8 cellular contexts compared by ENCODE assay signal in the genomic region with DNA sequence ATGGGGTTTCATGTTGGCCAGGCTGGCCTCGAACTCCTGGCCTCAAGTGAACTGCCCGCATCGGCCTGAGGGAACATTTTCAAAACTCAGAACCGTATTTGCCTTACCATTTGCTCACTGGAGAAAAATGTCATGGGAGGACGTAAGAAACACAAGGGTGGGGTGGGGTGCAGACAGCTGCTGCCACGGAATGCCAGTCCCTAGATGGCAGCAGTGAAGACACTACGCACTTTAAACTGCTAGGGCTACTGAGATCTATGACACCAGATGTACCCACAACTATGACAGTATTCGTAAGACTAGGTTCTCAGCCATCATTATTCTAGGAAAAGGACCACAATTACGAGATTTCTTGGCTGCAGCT. TPM values are rescaled to one million over a fixed set of nuclear protein-coding genes. Genes with fewer than 3 reads are reported as not detected.
DNase-seq lines count a peak whose midpoint lies in the region; ATAC-seq and TF ChIP-seq lines count a peak whose summit lies in the region.
"Not testable (repeated sequence)": the region's sequence is repeated elsewhere in the genome, so short reads cannot be mapped to it uniquely, and the experiment has no call there.

No MANE protein-coding gene starts in this region.

- CTCF ChIA-PET in Calu3 (lab: Charles Lee) = interaction anchor here (0.6 kb wide), 1 partner anchor 964 kb away, joined by 4 read pairs; no protein-coding TSS in a partner anchor
- CTCF ChIA-PET in naive thymus-derived CD4-positive, alpha-beta T cell (lab: Charles Lee) = not testable (repeated sequence)

- H3K27me3 Mint-ChIP-seq in Calu3 (ENCODE audit: unreplicated experiment); naive thymus-derived CD4-positive, alpha-beta T cell: not testable (repeated sequence)

- H3K36me3 ChIP-seq in naive thymus-derived CD4-positive, alpha-beta T cell (ENCODE audit: control insufficient read depth in 2 of 3, insufficient read depth in 3 of 3, low read length in 3 of 3) = peaks cover 3 to 51% (median 10%) of the 10 kb centered on the region in 3 experiments

- peak overlapping the region; percentile 93 for H3K4me3 Mint-ChIP-seq in Calu3 (ENCODE audit: low read depth, unreplicated experiment)
- peak overlapping the region; percentile 90 to 100 (median 99) for H3K4me3 Mint-ChIP-seq in naive thymus-derived CD4-positive, alpha-beta T cell

- not testable (repeated sequence) for H3K27me3 ChIP-seq in naive thymus-derived CD4-positive, alpha-beta T cell (ENCODE audit: control insufficient read depth in 2 of 2, insufficient read depth in 2 of 2, low read length in 2 of 2)

- H3K4me1 ChIP-seq in naive thymus-derived CD4-positive, alpha-beta T cell (ENCODE audit: control insufficient read depth in 2 of 2, insufficient read depth in 2 of 2, low read length in 2 of 2) = peaks cover 15 to 16% of the 10 kb centered on the region in 2 donors

- H3K4me3 ChIP-seq in LNCaP clone FGC (ENCODE audit: low read depth, low read length) (peak overlapping the region; percentile 84), fibroblast of pulmonary artery (replicated peaks; ENCODE audit: low read depth, low read length) (peak overlapping the region; percentile 88)
- H3K4me3 ChIP-seq in naive thymus-derived CD4-positive, alpha-beta T cell (ENCODE audit: low read length) = peak overlapping the region; percentile 90

- peak overlapping the region; percentile 98 for H3K27ac ChIP-seq in naive thymus-derived CD4-positive, alpha-beta T cell (ENCODE audit: low read depth, low read length)

- TF ChIP-seq CTCF in Calu3 (IDR thresholded peaks at IDR 0.05; ENCODE audit: unreplicated experiment) = not testable (repeated sequence)
- TF ChIP-seq CTCF in LNCaP clone FGC (IDR thresholded peaks at IDR 0.05; ENCODE audit: control insufficient read depth, extremely low read depth, insufficient read depth) = peak; percentile 51
- peak; percentile 31 for TF ChIP-seq CTCF in fibroblast of pulmonary artery (IDR thresholded peaks at IDR 0.05; ENCODE audit: low read length, missing control alignments)

- H3K27ac Mint-ChIP-seq in Calu3 (ENCODE audit: unreplicated experiment) = peak overlapping the region; percentile 98
- peak overlapping the region; percentile 96 to 100 (median 99) for H3K27ac Mint-ChIP-seq in naive thymus-derived CD4-positive, alpha-beta T cell

- DNase-seq in Calu3 = peak; percentile 48
- DNase-seq in LNCaP clone FGC (ENCODE audit: low read depth) = peak; percentile 48
- DNase-seq in SK-MEL-5 (ENCODE audit: low read depth, low spot score) = peak; percentile 77
- DNase-seq in activated effector memory CD4-positive, alpha-beta T cell treated with anti-CD3 and anti-CD28 coated beads, Interleukin-2, amount 50 U/mL, for 16 hours = peak; percentile 83
- peak; percentile 83 for DNase-seq in fibroblast of pulmonary artery (ENCODE audit: low read depth)
- peak in 8 of 9 donors; percentile 14 to 80 (median 75) for DNase-seq in naive thymus-derived CD4-positive, alpha-beta T cell
- peak; percentile 11 to 14 for DNase-seq in stimulated activated CD8-positive, alpha-beta memory T cell treated with anti-CD3 and anti-CD28 coated beads, Interleukin-7, amount 100 ng/mL, for 1 hour (ENCODE audit: low read depth in 2 of 2)

- ATAC-seq in GM21717 (IDR thresholded peaks at IDR 0.05; ENCODE audit: unreplicated experiment) = peak; percentile 38
- peak; percentile 68 for ATAC-seq in naive thymus-derived CD4-positive, alpha-beta T cell

- H3K36me3 Mint-ChIP-seq in Calu3 (ENCODE audit: insufficient read depth, unreplicated experiment) = peaks cover 46% of the 10 kb centered on the region
- peaks cover 4 to 18% (median 17%) of the 10 kb centered on the region in 5 donors for H3K36me3 Mint-ChIP-seq in naive thymus-derived CD4-positive, alpha-beta T cell

- in situ Hi-C loops in SK-MEL-5 (cut with HindIII; ENCODE audit: low pct_unique_long_range_greater_than_20kb, low sequenced_read_pairs) = not testable (repeated sequence)

- TSS peak; percentile 51 for BruUV-seq in Calu3 (replicated peaks; lab: Mats Ljungman, UMichigan)

- H3K9me3 Mint-ChIP-seq in Calu3 (ENCODE audit: low read depth, unreplicated experiment); naive thymus-derived CD4-positive, alpha-beta T cell: not testable (repeated sequence)

- intact Hi-C loops in Calu3 (cut with micrococcal nuclease; ENCODE audit: unreplicated experiment) = loop anchor here (5.0 to 10.0 kb wide), 2 partner anchors 150 to 437 kb away; no protein-coding TSS in a partner anchor
- intact Hi-C loops in naive thymus-derived CD4-positive, alpha-beta T cell (cut with micrococcal nuclease) = loop anchor here (1.0 to 10.0 kb wide), 13 partner anchors 73 to 1957 kb away; a partner anchor contains a TSS

- H3K9me3 ChIP-seq in naive thymus-derived CD4-positive, alpha-beta T cell (ENCODE audit: control insufficient read depth in 2 of 3, low read length in 3 of 3) = not testable (repeated sequence)

- POLR2A ChIA-PET in naive thymus-derived CD4-positive, alpha-beta T cell (lab: Charles Lee) = interaction anchor here (0.6 to 3.6 kb wide), 6 partner anchors 9 to 584 kb away, joined by 3 to 34 read pairs (median 7); a partner anchor contains a TSS

- H3K4me1 Mint-ChIP-seq in Calu3 (ENCODE audit: low read depth, unreplicated experiment) = not testable (repeated sequence)
- H3K4me1 Mint-ChIP-seq in naive thymus-derived CD4-positive, alpha-beta T cell = peaks cover 12 to 45% (median 34%) of the 10 kb centered on the region in 7 donors

RNA-seq across cellular contexts. Expression of a gene that starts 0.7 kb away (rescaled TPM):
- total RNA-seq in Calu3 (2022) = 54.6 and 60.6 TPM in 2 replicates
- 108 and 111 TPM in 2 replicates for total RNA-seq in SK-MEL-5 (2014; rRNA removed; shearing (Covaris generic))
- polyA plus RNA-seq in SK-MEL-5 (2015; cell fraction: cytosol; rRNA removed) = 89.6 and 90.5 TPM in 2 replicates
- 30.7 and 38.3 TPM in 2 replicates for polyA plus RNA-seq in SK-MEL-5 (2015; cell fraction: nucleus; rRNA removed)
- total RNA-seq in naive thymus-derived CD4-positive, alpha-beta T cell = 100 to 1,000 TPM in 2 of 5 experiments, 10 to 100 TPM in 3; 35.7 to 318 (median 95.1) TPM
- polyA plus RNA-seq in naive thymus-derived CD4-positive, alpha-beta T cell = 100 to 1,000 TPM in 1 of 2 donors, 10 to 100 TPM in 1; 65.1 to 101 TPM

RNA-seq across cellular contexts. Expression of a gene that starts 2.0 kb away (rescaled TPM):
- total RNA-seq in Calu3 (2022) = 12.1 and 13.9 TPM in 2 replicates
- 23.7 and 23.9 TPM in 2 replicates for total RNA-seq in SK-MEL-5 (2014; rRNA removed; shearing (Covaris generic))
- polyA plus RNA-seq in SK-MEL-5 (2015; cell fraction: cytosol; rRNA removed) = 20.6 and 23.8 TPM in 2 replicates
- 16.0 and 42.5 TPM in 2 replicates for polyA plus RNA-seq in SK-MEL-5 (2015; cell fraction: nucleus; rRNA removed)
- 10 to 100 TPM; 20.2 to 29.4 (median 25.3) TPM for total RNA-seq in naive thymus-derived CD4-positive, alpha-beta T cell
- 10 to 100 TPM; 20.7 to 25.0 TPM for polyA plus RNA-seq in naive thymus-derived CD4-positive, alpha-beta T cell

Comparison
In these comparisons a context has a peak if more than half of its experiments do, and no peak if none do; other contexts are left out.
1. Peak in every context shown above with its lines: DNase-seq, ATAC-seq, H3K4me3 ChIP-seq and H3K27ac ChIP-seq.
2. DNase-seq: peak in every context shown above with its lines; median percentile 83 in activated effector memory CD4-positive, alpha-beta T cell treated with anti-CD3 and anti-CD28 coated beads, Interleukin-2, amount 50 U/mL, for 16 hours; 83 in fibroblast of pulmonary artery; 77 in SK-MEL-5; 75 in naive thymus-derived CD4-positive, alpha-beta T cell; 48 in Calu3; 48 in LNCaP clone FGC; 12 in stimulated activated CD8-positive, alpha-beta memory T cell treated with anti-CD3 and anti-CD28 coated beads, Interleukin-7, amount 100 ng/mL, for 1 hour.